Comparison of ENCODE assay signal across 1 cellular context in the genomic region with DNA sequence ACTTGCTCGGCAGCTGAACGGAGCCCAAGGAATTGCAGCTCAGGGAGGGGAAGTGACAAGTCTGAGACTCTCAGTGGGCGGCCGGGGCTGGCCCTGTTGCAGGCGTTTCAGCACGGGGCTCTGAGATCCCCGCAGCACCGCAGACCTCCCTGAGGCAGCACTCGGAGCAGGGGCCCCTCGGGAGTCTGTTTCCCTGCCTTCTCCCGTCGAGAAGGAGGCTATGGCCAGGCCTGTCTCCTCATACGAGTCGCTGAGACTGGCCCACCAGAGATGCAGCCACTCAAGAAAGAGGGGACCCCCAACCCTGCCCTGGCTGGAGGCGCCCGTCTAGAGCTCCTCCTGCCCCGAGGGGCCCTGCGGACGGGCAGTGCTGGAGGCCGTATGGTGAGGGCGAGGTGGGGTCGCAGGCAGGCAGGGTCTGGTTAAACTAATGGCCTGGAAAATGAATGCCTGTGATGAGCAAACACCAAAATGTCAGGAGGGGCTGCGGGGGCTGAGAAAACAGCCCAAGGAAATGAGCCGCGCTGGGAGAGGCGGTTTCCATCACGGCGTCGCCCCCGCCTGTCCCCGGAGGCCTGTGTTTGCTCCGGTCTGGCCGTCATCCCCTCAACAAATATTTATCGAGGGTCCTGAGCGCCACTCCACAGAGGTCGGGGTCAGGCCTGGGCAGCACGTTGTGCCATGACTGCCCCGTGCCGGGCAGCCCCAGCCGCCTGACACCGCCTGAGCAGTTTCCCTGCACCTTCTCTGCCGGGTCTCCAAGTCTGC.
TF ChIP-seq lines count a peak whose summit lies in the region.

No MANE protein-coding gene starts in this region.

TF ChIP-seq in HepG2, 621 proteins besides CTCF, POLR2A, EP300 and RAD21 (continued from another document and continues in another):
- TF ChIP-seq STAT5B (CRISPR knock-in tag; IDR thresholded peaks at IDR 0.05) (no peak), SKI (IDR thresholded peaks at IDR 0.05; ENCODE audit: partially characterized antibody) (peak; percentile 33), ZMAT3 (CRISPR knock-in tag; conservative IDR thresholded peaks at IDR 0.05) (peak; percentile 88; the same call in 1 of the 2 replicates), IRX3 (CRISPR knock-in tag; IDR thresholded peaks at IDR 0.05; ENCODE audit: borderline replicate concordance, low read depth) (no peak), ZNF468 (CRISPR knock-in tag; IDR thresholded peaks at IDR 0.05) (no peak), HOXA3 (CRISPR knock-in tag; IDR thresholded peaks at IDR 0.05) (peak; percentile 68), ZNF644 (CRISPR knock-in tag; IDR thresholded peaks at IDR 0.05; ENCODE audit: low read depth) (no peak), ELF3 (CRISPR knock-in tag; IDR thresholded peaks at IDR 0.05) (peak; percentile 41; the same call in 1 of the 2 replicates), POLR2AphosphoS5 (IDR thresholded peaks at IDR 0.05; ENCODE audit: low read depth, low read length) (no peak), KDM4B (CRISPR knock-in tag; IDR thresholded peaks at IDR 0.05) (no peak), POGZ (CRISPR knock-in tag; IDR thresholded peaks at IDR 0.05) (peak; percentile 37; the same call in 1 of the 2 replicates), MEIS1 (CRISPR knock-in tag; IDR thresholded peaks at IDR 0.05; ENCODE audit: borderline replicate concordance) (peak; percentile 68; the same call in 1 of the 2 replicates), ZNF788 (CRISPR knock-in tag; IDR thresholded peaks at IDR 0.05; ENCODE audit: borderline replicate concordance) (peak; percentile 65; the same call in 1 of the 2 replicates), HNRNPUL1 (IDR thresholded peaks at IDR 0.05; ENCODE audit: low read depth, low read length) (no peak), ISL2 (CRISPR knock-in tag; IDR thresholded peaks at IDR 0.05) (peak; percentile 64), ZC3H4 (CRISPR knock-in tag; IDR thresholded peaks at IDR 0.05; ENCODE audit: borderline replicate concordance) (no peak), TMF1 (CRISPR knock-in tag; IDR thresholded peaks at IDR 0.05; ENCODE audit: low read depth) (no peak), ZKSCAN8 (CRISPR knock-in tag; IDR thresholded peaks at IDR 0.05; ENCODE audit: borderline replicate concordance) (no peak), ZNF263 (CRISPR knock-in tag; IDR thresholded peaks at IDR 0.05) (peak; percentile 92), ZNF552 (CRISPR knock-in tag; IDR thresholded peaks at IDR 0.05; ENCODE audit: borderline replicate concordance) (no peak), ZNF850 (CRISPR knock-in tag; conservative IDR thresholded peaks at IDR 0.05) (no peak), HOXD1 (CRISPR knock-in tag; IDR thresholded peaks at IDR 0.05) (peak; percentile 70; the same call in 1 of the 2 replicates), ELF4 (CRISPR knock-in tag; IDR thresholded peaks at IDR 0.05; ENCODE audit: borderline replicate concordance) (no peak), ZBTB38 (CRISPR knock-in tag; IDR thresholded peaks at IDR 0.05) (peak; percentile 38; the same call in 1 of the 2 replicates), GFI1 (CRISPR knock-in tag; IDR thresholded peaks at IDR 0.05; ENCODE audit: borderline replicate concordance) (peak; percentile 45; the same call in 1 of the 2 replicates), MED1 (CRISPR knock-in tag; IDR thresholded peaks at IDR 0.05) (peak; percentile 93), HOXA5 (CRISPR knock-in tag; IDR thresholded peaks at IDR 0.05) (0 out of 2 replicates have a peak, but pooled peaks have one; percentile 60), GABPB1 (CRISPR knock-in tag; IDR thresholded peaks at IDR 0.05) (peak; percentile 76), CC2D1A (CRISPR knock-in tag; IDR thresholded peaks at IDR 0.05) (no peak), KMT2A (CRISPR knock-in tag; IDR thresholded peaks at IDR 0.05) (no peak), ARNT2 (CRISPR knock-in tag; IDR thresholded peaks at IDR 0.05; ENCODE audit: low read depth) (peak; percentile 62), ZFP37 (CRISPR knock-in tag; IDR thresholded peaks at IDR 0.05; ENCODE audit: borderline replicate concordance) (peak; percentile 41; the same call in 1 of the 2 replicates)
- TF ChIP-seq, protein P1, sequence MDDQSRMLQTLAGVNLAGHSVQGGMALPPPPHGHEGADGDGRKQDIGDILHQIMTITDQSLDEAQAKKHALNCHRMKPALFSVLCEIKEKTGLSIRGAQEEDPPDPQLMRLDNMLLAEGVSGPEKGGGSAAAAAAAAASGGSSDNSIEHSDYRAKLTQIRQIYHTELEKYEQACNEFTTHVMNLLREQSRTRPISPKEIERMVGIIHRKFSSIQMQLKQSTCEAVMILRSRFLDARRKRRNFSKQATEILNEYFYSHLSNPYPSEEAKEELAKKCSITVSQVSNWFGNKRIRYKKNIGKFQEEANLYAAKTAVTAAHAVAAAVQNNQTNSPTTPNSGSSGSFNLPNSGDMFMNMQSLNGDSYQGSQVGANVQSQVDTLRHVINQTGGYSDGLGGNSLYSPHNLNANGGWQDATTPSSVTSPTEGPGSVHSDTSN (CRISPR knock-in tag; IDR thresholded peaks at IDR 0.05; ENCODE audit: borderline replicate concordance), result no peak
- TF ChIP-seq, protein P2, sequence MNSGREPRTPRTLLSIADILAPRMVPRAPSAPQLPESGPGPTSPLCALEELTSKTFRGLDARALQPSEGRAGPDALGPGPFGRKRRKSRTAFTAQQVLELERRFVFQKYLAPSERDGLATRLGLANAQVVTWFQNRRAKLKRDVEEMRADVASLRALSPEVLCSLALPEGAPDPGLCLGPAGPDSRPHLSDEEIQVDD (CRISPR knock-in tag; IDR thresholded peaks at IDR 0.05; ENCODE audit: borderline replicate concordance), result 0 out of 2 replicates have a peak, but pooled peaks have one; percentile 12
- TF ChIP-seq, protein P3, sequence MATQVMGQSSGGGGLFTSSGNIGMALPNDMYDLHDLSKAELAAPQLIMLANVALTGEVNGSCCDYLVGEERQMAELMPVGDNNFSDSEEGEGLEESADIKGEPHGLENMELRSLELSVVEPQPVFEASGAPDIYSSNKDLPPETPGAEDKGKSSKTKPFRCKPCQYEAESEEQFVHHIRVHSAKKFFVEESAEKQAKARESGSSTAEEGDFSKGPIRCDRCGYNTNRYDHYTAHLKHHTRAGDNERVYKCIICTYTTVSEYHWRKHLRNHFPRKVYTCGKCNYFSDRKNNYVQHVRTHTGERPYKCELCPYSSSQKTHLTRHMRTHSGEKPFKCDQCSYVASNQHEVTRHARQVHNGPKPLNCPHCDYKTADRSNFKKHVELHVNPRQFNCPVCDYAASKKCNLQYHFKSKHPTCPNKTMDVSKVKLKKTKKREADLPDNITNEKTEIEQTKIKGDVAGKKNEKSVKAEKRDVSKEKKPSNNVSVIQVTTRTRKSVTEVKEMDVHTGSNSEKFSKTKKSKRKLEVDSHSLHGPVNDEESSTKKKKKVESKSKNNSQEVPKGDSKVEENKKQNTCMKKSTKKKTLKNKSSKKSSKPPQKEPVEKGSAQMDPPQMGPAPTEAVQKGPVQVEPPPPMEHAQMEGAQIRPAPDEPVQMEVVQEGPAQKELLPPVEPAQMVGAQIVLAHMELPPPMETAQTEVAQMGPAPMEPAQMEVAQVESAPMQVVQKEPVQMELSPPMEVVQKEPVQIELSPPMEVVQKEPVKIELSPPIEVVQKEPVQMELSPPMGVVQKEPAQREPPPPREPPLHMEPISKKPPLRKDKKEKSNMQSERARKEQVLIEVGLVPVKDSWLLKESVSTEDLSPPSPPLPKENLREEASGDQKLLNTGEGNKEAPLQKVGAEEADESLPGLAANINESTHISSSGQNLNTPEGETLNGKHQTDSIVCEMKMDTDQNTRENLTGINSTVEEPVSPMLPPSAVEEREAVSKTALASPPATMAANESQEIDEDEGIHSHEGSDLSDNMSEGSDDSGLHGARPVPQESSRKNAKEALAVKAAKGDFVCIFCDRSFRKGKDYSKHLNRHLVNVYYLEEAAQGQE (IDR thresholded peaks at IDR 0.05; ENCODE audit: borderline replicate concordance in 1 of 2, low read depth in 1 of 2, low read length in 2 of 2), result no peak
- TF ChIP-seq, protein P4, sequence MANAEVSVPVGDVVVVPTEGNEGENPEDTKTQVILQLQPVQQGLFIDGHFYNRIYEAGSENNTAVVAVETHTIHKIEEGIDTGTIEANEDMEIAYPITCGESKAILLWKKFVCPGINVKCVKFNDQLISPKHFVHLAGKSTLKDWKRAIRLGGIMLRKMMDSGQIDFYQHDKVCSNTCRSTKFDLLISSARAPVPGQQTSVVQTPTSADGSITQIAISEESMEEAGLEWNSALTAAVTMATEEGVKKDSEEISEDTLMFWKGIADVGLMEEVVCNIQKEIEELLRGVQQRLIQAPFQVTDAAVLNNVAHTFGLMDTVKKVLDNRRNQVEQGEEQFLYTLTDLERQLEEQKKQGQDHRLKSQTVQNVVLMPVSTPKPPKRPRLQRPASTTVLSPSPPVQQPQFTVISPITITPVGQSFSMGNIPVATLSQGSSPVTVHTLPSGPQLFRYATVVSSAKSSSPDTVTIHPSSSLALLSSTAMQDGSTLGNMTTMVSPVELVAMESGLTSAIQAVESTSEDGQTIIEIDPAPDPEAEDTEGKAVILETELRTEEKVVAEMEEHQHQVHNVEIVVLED (CRISPR knock-in tag; IDR thresholded peaks at IDR 0.05; ENCODE audit: borderline replicate concordance), result peak; percentile 56; the same call in 1 of the 2 replicates
- TF ChIP-seq, protein P5, sequence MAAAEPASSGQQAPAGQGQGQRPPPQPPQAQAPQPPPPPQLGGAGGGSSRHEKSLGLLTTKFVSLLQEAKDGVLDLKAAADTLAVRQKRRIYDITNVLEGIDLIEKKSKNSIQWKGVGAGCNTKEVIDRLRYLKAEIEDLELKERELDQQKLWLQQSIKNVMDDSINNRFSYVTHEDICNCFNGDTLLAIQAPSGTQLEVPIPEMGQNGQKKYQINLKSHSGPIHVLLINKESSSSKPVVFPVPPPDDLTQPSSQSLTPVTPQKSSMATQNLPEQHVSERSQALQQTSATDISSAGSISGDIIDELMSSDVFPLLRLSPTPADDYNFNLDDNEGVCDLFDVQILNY (CRISPR knock-in tag; conservative IDR thresholded peaks at IDR 0.05), result no peak
- TF ChIP-seq, protein P6, sequence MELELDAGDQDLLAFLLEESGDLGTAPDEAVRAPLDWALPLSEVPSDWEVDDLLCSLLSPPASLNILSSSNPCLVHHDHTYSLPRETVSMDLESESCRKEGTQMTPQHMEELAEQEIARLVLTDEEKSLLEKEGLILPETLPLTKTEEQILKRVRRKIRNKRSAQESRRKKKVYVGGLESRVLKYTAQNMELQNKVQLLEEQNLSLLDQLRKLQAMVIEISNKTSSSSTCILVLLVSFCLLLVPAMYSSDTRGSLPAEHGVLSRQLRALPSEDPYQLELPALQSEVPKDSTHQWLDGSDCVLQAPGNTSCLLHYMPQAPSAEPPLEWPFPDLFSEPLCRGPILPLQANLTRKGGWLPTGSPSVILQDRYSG (CRISPR knock-in tag; IDR thresholded peaks at IDR 0.05), result no peak
- TF ChIP-seq, protein P7, sequence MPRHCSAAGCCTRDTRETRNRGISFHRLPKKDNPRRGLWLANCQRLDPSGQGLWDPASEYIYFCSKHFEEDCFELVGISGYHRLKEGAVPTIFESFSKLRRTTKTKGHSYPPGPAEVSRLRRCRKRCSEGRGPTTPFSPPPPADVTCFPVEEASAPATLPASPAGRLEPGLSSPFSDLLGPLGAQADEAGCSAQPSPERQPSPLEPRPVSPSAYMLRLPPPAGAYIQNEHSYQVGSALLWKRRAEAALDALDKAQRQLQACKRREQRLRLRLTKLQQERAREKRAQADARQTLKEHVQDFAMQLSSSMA (CRISPR knock-in tag; IDR thresholded peaks at IDR 0.05), result 0 out of 2 replicates have a peak, but pooled peaks have one; percentile 34
- TF ChIP-seq, protein P8, sequence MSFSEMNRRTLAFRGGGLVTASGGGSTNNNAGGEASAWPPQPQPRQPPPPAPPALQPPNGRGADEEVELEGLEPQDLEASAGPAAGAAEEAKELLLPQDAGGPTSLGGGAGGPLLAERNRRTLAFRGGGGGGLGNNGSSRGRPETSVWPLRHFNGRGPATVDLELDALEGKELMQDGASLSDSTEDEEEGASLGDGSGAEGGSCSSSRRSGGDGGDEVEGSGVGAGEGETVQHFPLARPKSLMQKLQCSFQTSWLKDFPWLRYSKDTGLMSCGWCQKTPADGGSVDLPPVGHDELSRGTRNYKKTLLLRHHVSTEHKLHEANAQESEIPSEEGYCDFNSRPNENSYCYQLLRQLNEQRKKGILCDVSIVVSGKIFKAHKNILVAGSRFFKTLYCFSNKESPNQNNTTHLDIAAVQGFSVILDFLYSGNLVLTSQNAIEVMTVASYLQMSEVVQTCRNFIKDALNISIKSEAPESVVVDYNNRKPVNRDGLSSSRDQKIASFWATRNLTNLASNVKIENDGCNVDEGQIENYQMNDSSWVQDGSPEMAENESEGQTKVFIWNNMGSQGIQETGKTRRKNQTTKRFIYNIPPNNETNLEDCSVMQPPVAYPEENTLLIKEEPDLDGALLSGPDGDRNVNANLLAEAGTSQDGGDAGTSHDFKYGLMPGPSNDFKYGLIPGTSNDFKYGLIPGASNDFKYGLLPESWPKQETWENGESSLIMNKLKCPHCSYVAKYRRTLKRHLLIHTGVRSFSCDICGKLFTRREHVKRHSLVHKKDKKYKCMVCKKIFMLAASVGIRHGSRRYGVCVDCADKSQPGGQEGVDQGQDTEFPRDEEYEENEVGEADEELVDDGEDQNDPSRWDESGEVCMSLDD (CRISPR knock-in tag; IDR thresholded peaks at IDR 0.05; ENCODE audit: borderline replicate concordance), result no peak
- TF ChIP-seq, protein P9, sequence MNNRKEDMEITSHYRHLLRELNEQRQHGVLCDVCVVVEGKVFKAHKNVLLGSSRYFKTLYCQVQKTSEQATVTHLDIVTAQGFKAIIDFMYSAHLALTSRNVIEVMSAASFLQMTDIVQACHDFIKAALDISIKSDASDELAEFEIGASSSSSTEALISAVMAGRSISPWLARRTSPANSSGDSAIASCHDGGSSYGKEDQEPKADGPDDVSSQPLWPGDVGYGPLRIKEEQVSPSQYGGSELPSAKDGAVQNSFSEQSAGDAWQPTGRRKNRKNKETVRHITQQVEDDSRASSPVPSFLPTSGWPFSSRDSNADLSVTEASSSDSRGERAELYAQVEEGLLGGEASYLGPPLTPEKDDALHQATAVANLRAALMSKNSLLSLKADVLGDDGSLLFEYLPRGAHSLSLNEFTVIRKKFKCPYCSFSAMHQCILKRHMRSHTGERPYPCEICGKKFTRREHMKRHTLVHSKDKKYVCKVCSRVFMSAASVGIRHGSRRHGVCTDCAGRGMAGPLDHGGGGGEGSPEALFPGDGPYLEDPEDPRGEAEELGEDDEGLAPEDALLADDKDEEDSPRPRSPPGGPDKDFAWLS (CRISPR knock-in tag; IDR thresholded peaks at IDR 0.05; ENCODE audit: borderline replicate concordance), result no peak
- TF ChIP-seq, protein P10, sequence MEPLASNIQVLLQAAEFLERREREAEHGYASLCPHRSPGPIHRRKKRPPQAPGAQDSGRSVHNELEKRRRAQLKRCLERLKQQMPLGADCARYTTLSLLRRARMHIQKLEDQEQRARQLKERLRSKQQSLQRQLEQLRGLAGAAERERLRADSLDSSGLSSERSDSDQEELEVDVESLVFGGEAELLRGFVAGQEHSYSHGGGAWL (CRISPR knock-in tag; IDR thresholded peaks at IDR 0.05), result peak; percentile 34; the same call in 1 of the 2 replicates
- TF ChIP-seq, protein P11, sequence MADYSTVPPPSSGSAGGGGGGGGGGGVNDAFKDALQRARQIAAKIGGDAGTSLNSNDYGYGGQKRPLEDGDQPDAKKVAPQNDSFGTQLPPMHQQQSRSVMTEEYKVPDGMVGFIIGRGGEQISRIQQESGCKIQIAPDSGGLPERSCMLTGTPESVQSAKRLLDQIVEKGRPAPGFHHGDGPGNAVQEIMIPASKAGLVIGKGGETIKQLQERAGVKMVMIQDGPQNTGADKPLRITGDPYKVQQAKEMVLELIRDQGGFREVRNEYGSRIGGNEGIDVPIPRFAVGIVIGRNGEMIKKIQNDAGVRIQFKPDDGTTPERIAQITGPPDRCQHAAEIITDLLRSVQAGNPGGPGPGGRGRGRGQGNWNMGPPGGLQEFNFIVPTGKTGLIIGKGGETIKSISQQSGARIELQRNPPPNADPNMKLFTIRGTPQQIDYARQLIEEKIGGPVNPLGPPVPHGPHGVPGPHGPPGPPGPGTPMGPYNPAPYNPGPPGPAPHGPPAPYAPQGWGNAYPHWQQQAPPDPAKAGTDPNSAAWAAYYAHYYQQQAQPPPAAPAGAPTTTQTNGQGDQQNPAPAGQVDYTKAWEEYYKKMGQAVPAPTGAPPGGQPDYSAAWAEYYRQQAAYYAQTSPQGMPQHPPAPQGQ (CRISPR knock-in tag; IDR thresholded peaks at IDR 0.05; ENCODE audit: borderline replicate concordance), result peak; percentile 82; the same call in 1 of the 2 replicates
